In the genomic region with DNA sequence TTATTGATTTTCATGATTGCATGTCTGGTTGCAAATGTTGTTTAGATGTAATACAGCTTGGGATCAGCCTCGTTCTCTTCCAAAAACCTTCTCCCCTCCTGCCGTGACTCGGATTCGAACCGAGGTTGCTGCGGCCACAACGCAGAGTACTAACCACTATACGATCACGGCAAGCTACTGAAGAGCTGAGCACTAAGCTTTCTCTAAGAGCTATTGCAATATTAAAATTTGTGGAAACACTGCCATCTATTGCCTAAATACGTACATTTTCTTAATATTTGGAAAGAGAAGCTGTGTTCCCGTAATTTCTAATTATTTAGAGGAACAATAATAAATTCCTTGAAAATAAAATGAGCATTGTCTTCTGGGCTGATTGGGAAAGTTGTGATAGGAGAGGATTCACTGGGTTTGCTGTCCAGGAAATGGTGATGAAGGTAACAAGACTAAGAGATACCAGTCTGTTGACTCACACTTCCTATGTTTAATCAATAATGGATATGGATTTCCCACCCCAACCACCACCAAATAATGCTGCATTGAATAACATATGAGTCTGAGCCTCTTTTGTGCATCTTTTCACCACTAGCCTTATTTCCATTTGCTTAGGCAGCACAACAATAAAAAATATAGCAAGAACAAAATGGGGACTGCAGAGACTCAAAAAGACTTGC, we compare ENCODE assay signal across 8 cellular contexts.
A peak's percentile ranks its signal among the peaks of the same experiment; 100 is the strongest.
DNase-seq lines count a peak whose midpoint lies in the region; ATAC-seq and TF ChIP-seq lines count a peak whose summit lies in the region.

No MANE protein-coding gene starts in this region.

- ATAC-seq in GM18519 (IDR thresholded peaks at IDR 0.05; ENCODE audit: low FRiP score, unreplicated experiment), result peak; percentile 39
- ATAC-seq in lower lobe of right lung, result peak; percentile 44 to 71
- no peak for ATAC-seq in HG03280 (IDR thresholded peaks at IDR 0.05; ENCODE audit: unreplicated experiment)
- ATAC-seq in activated CD4-positive, CD25-positive, alpha-beta regulatory T cell treated with anti-CD3 and anti-CD28 coated beads, Interleukin-2, amount 50 U/mL, for 24 hours, result no peak

- H3K9me3 ChIP-seq in mammary epithelial cell (replicated peaks; ENCODE audit: insufficient read depth, low read length) (peaks cover 4% of the 10 kb centered on the region), lower lobe of right lung (no peaks in the 10 kb centered on the region)

- DNase-seq in NCI-H2107 treated with DMSO at 0.1 percent for 48 hours (lab: John Stamatoyannopoulos, UW; ENCODE audit: unreplicated experiment) (peak; percentile 62), mammary epithelial cell (peak; percentile 62), lower lobe of right lung (no peak), T-helper 9 cell (no peak), germinal center (ENCODE audit: low spot score) (no peak)

- no peaks in the 10 kb centered on the region for H3K79me2 ChIP-seq in mammary epithelial cell (ENCODE audit: insufficient read depth, low read length)

- no peak overlapping the region for H2AFZ ChIP-seq in mammary epithelial cell (ENCODE audit: low read depth, low read length)

- no peak overlapping the region for H3K27ac ChIP-seq in mammary epithelial cell (ENCODE audit: insufficient read depth, low read depth, low read length)
- no peak overlapping the region for H3K27ac ChIP-seq in lower lobe of right lung

- intact Hi-C loops in mammary epithelial cell (cut with micrococcal nuclease) (loop anchor here (5.0 kb wide), 1 partner anchor 82 kb away; no protein-coding TSS in a partner anchor), lower lobe of right lung (cut with DNase I) (loop anchor here (10.0 kb wide), 1 partner anchor 1009 kb away; no protein-coding TSS in a partner anchor)

- no peak overlapping the region for H3K4me3 ChIP-seq in mammary epithelial cell (replicated peaks in 1 of 3; ENCODE audit: insufficient read depth in 1 of 3, low read depth in 2 of 3, low read length in 3 of 3)
- H3K4me3 ChIP-seq in lower lobe of right lung, result peak overlapping the region; percentile 5

- no peak overlapping the region for H3K9ac ChIP-seq in mammary epithelial cell (ENCODE audit: insufficient read depth, low read length)

- H3K27me3 ChIP-seq in mammary epithelial cell (ENCODE audit: insufficient read depth, low read length) (peaks cover 2% of the 10 kb centered on the region), lower lobe of right lung (ENCODE audit: low read depth) (no peaks in the 10 kb centered on the region)

- H3K4me2 ChIP-seq in mammary epithelial cell (ENCODE audit: insufficient read depth, low read depth, low read length), result peak overlapping the region; percentile 34

- CTCF ChIA-PET in mammary epithelial cell (lab: Charles Lee; ENCODE audit: low non-redundant PET), result interaction anchor here (0.6 kb wide), 2 partner anchors 750 to 766 kb away, joined by 3 read pairs; no protein-coding TSS in a partner anchor

- dilution Hi-C loops in mammary epithelial cell (cut with HindIII; ENCODE audit: low sequenced_read_pairs), result loop anchor here (25.0 kb wide), 1 partner anchor 997 kb away; no protein-coding TSS in a partner anchor

- H4K20me1 ChIP-seq in mammary epithelial cell (ENCODE audit: insufficient read depth, low read length), result no peaks in the 10 kb centered on the region

- H3K4me1 ChIP-seq in mammary epithelial cell (ENCODE audit: insufficient read depth, low read length) (peaks cover 7% of the 10 kb centered on the region), lower lobe of right lung (peaks cover 15% of the 10 kb centered on the region)

- no peaks in the 10 kb centered on the region for H3K36me3 ChIP-seq in mammary epithelial cell (ENCODE audit: insufficient read depth, low read length)
- H3K36me3 ChIP-seq in lower lobe of right lung, result no peaks in the 10 kb centered on the region

- 4% methylated on average over 11 of the region's 11 CpGs for WGBS in mammary epithelial cell (ENCODE audit: low coverage, missing lambda C conversion rate)

- TF ChIP-seq CTCF in mammary epithelial cell (conservative IDR thresholded peaks at IDR 0.05 in 1 of 2, IDR thresholded peaks at IDR 0.05 in 1 of 2; ENCODE audit: extremely low read depth in 1 of 2, insufficient read depth in 1 of 2, low read depth in 1 of 2, low read length in 2 of 2) (peak in 1 of 2 donors; percentile 32), lower lobe of right lung (IDR thresholded peaks at IDR 0.05) (no peak)

- BruUV-seq in mammary epithelial cell (replicated peaks; lab: Mats Ljungman, UMichigan), result no TSS peak

- in situ Hi-C loops in mammary epithelial cell (cut with MboI; ENCODE audit: low sequenced_read_pairs in 2 of 2), result loop anchor here (10.0 kb wide), 1 partner anchor 1009 kb away; no protein-coding TSS in a partner anchor

Comparison
In these comparisons a context has a peak if more than half of its experiments do, and no peak if none do; other contexts are left out.
1. ATAC-seq: peak in GM18519 (single experiment) and lower lobe of right lung (2 of 2); none in HG03280 (single experiment) and activated CD4-positive, CD25-positive, alpha-beta regulatory T cell treated with anti-CD3 and anti-CD28 coated beads, Interleukin-2, amount 50 U/mL, for 24 hours (0 of 2).
2. DNase-seq: peak in NCI-H2107 treated with DMSO at 0.1 percent for 48 hours (single experiment) and mammary epithelial cell (single experiment); none in lower lobe of right lung (single experiment), T-helper 9 cell (single experiment) and germinal center (single experiment).